ENCODE assay signal across 23 cellular contexts in the genomic region with DNA sequence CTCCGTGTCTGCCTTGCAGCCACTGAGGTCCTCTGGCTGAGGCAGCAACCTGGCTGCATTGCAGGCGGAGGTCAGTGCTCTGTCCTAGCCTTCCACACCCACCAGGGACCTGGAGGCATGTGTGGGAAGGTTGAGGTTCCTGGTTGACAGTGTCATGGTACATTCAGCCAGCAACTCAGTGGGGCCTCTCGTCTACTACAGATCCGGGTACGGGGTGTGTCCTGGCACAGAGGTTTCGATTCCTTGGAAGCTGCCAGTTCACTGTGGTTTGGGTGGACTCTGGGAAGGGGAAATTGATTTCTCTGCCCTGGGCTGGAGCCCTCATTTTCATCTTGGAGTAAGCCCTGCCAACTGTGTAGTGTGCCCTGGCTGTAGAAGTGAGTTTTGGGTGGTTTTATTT. TPM values are rescaled to one million over a fixed set of nuclear protein-coding genes. Genes with fewer than 3 reads are reported as not detected.
"Had no signal": no experiment of that assay in that cellular context is flagged by ENCODE, and none has a peak within 500 bp of the region (broad histone marks: within the 10 kb centered on the region; RNA-seq: fewer than 3 reads in every experiment).

No MANE protein-coding gene starts in this region.

- H3K4me3 ChIP-seq: gastrocnemius medialis, right atrium auricular region, spleen, vagina had no signal

- H3K4me1 ChIP-seq: gastrocnemius medialis, right atrium auricular region, spleen, vagina had no signal

- H3K27me3 ChIP-seq: gastrocnemius medialis, right atrium auricular region, vagina had no signal

- H3K27ac ChIP-seq: epithelial cell of prostate, gastrocnemius medialis, right atrium auricular region, spleen, vagina had no signal

- ATAC-seq: activated CD8-positive, alpha-beta T cell treated with anti-CD3 and anti-CD28 coated beads for 36 hours; activated naive CD4-positive, alpha-beta T cell treated with anti-CD3 and anti-CD28 coated beads, Interleukin-2, amount 50 U/mL, for 72 hours; activated T-cell treated with anti-CD3 and anti-CD28 coated beads, Interleukin-2, amount 50 U/mL, for 4 hours; gastrocnemius medialis; naive thymus-derived CD8-positive, alpha-beta T cell; T-helper 17 cell; WTC11 had no signal

- H3K36me3 ChIP-seq: gastrocnemius medialis, right atrium auricular region, spleen, vagina had no signal

- H3K9me3 ChIP-seq: gastrocnemius medialis, right atrium auricular region, spleen, vagina had no signal

- DNase-seq: activated CD4-positive, alpha-beta T cell treated with anti-CD3 and anti-CD28 coated beads for 1 hour; activated CD4-positive, alpha-beta T cell treated with anti-CD3 and anti-CD28 coated beads, Interleukin-2, amount 10 ng/mL, durations not matched to agents 7 days and 5 days; activated CD8-positive, alpha-beta T cell treated with anti-CD3 and anti-CD28 coated beads for 36 hours; activated naive CD4-positive, alpha-beta T cell; activated T-cell treated with anti-CD3 and anti-CD28 coated beads, Interleukin-2, amount 50 U/mL, for 4 hours; effector CD8-positive, alpha-beta T cell; gastrocnemius medialis; glutamatergic neuron; islet precursor cell; midbrain; naive thymus-derived CD8-positive, alpha-beta T cell; nucleus accumbens; spleen; stimulated activated naive CD4-positive, alpha-beta T cell treated with Interleukin-2 at 50 U/mL for 16 hours; T-helper 17 cell; trophoblast cell had no signal

RNA-seq across cellular contexts. Expression of gene PDE8B, which starts 45.1 kb away (rescaled TPM):
- total RNA-seq: activated T-cell treated with anti-CD3 and anti-CD28 coated beads, Interleukin-2, amount 50 U/mL, for 4 hours; dermis microvascular lymphatic vessel endothelial cell; pulmonary artery endothelial cell had no signal
